In genomic region chr21:43305811-43306311, GRCh38 we compare ENCODE assay signal across 12 cellular contexts.
"Had no signal": no experiment of that assay in that cellular context is flagged by ENCODE, and none has a peak within 500 bp of the region (broad histone marks: within the 10 kb centered on the region; RNA-seq: fewer than 3 reads in every experiment).

No MANE protein-coding gene starts in this region.

- H3K4me3 ChIP-seq: adrenal gland, skin epidermis, transverse colon had no signal

- H3K27ac ChIP-seq: adrenal gland had no signal

- DNase-seq: activated CD4-positive, alpha-beta T cell treated with anti-CD3 and anti-CD28 coated beads, Interleukin-2, amount 50 U/mL, for 1 hour; activated CD4-positive, CD25-positive, alpha-beta regulatory T cell; activated T-cell treated with anti-CD3 and anti-CD28 coated beads, Interleukin-2, amount 50 U/mL, for 1 hour; endodermal cell; erythroblast; mesenchymal stem cell; occipital lobe; transverse colon had no signal

- H3K9me3 ChIP-seq: adrenal gland, transverse colon had no signal

- ATAC-seq: natural killer cell treated with Interleukin-12 subunit alpha and Interleukin-12 subunit beta and Interleukin-15 and Interleukin-18, amount 100 ng/mL, for 72 hours; SK-N-SH treated with all-trans-retinoic acid at 6 μM for 48 hours had no signal

- H3K36me3 ChIP-seq: adrenal gland, transverse colon had no signal

- H3K4me1 ChIP-seq: adrenal gland had no signal

- H3K27me3 ChIP-seq: adrenal gland, transverse colon had no signal
